Comparison of ENCODE assay signal across 11 cellular contexts in genomic region chr3:117035785-117036184, GRCh38.
DNase-seq lines count a peak whose midpoint lies in the region; ATAC-seq and TF ChIP-seq lines count a peak whose summit lies in the region.
"Had no signal": no experiment of that assay in that cellular context is flagged by ENCODE, and none has a peak within 500 bp of the region (broad histone marks: within the 10 kb centered on the region; RNA-seq: fewer than 3 reads in every experiment).

No MANE protein-coding gene starts in this region.

- TF ChIP-seq EP300 in SK-N-SH (IDR thresholded peaks at IDR 0.05; ENCODE audit: borderline replicate concordance in 1 of 2, low read depth in 1 of 2, low read length in 1 of 2) = no peak

- peak overlapping the region in 10 of 11 experiments; percentile 0 to 75 (median 48); a peak in 17 of 22 replicates for H3K27ac ChIP-seq in BLaER1 treated with 17β-estradiol and CSF1 and Interleukin-3, amounts not matched to agents 10 nM and 100 nM
- peak overlapping the region; percentile 89 to 92 for H3K27ac ChIP-seq in SK-N-SH (ENCODE audit: low read depth in 2 of 2, low read length in 1 of 2)
- H3K27ac ChIP-seq in heart right ventricle = peak overlapping the region in 3 of 10 donors; percentile 13 to 72 (median 34)
- H3K27ac ChIP-seq in parathyroid adenoma = peak overlapping the region; percentile 16
- H3K27ac ChIP-seq in MM.1S (ENCODE audit: low read length) = no peak overlapping the region

- TF ChIP-seq CTCF in SK-N-SH (IDR thresholded peaks at IDR 0.05) = no peak
- TF ChIP-seq CTCF in heart right ventricle (IDR thresholded peaks at IDR 0.05) = no peak
- TF ChIP-seq CTCF in parathyroid adenoma (IDR thresholded peaks at IDR 0.05) = no peak
- TF ChIP-seq CTCF in MM.1S (IDR thresholded peaks at IDR 0.05; ENCODE audit: low read length) = no peak

- peak overlapping the region; percentile 89; the same call in 1 of the 2 replicates for H2AFZ ChIP-seq in SK-N-SH (ENCODE audit: low read depth)
- H2AFZ ChIP-seq in parathyroid adenoma = no peak overlapping the region
- H2AFZ ChIP-seq in MM.1S (ENCODE audit: low read length) = no peak overlapping the region

- no peaks in the 10 kb centered on the region for H3K36me3 ChIP-seq in BLaER1 treated with 17β-estradiol and CSF1 and Interleukin-3, amounts not matched to agents 10 nM and 100 nM
- no peaks in the 10 kb centered on the region for H3K36me3 ChIP-seq in SK-N-SH (replicated peaks in 1 of 2; ENCODE audit: control insufficient read depth in 1 of 2, insufficient read depth in 2 of 2, low read length in 1 of 2)
- H3K36me3 ChIP-seq in heart right ventricle = no peaks in the 10 kb centered on the region
- H3K36me3 ChIP-seq in parathyroid adenoma (ENCODE audit: control insufficient read depth, insufficient read depth, low read length) = no peaks in the 10 kb centered on the region
- no peaks in the 10 kb centered on the region for H3K36me3 ChIP-seq in MM.1S (replicated peaks; ENCODE audit: insufficient read depth, low read length)

- peak; percentile 53 for DNase-seq in SK-N-SH
- peak in 1 of 2 donors; percentile 13 for DNase-seq in heart right ventricle
- DNase-seq in MM.1S = no peak
- no peak for DNase-seq in activated naive CD4-positive, alpha-beta T cell treated with Interleukin-2 at 50 U/mL for 16 hours
- DNase-seq in DMS153 treated with DMSO at 0.1 percent for 48 hours (lab: John Stamatoyannopoulos, UW; ENCODE audit: unreplicated experiment) = no peak
- DNase-seq: naive B cell, NCI-H2171, T-helper 1 cell had no signal

- H3F3A ChIP-seq in SK-N-SH (replicated peaks; ENCODE audit: insufficient read depth) (peaks cover 16% of the 10 kb centered on the region), MM.1S (ENCODE audit: insufficient read depth, low read length) (no peaks in the 10 kb centered on the region)

- H3K4me2 ChIP-seq in BLaER1 treated with 17β-estradiol and CSF1 and Interleukin-3, amounts not matched to agents 10 nM and 100 nM = peak overlapping the region; percentile 27 to 81 (median 60); a peak in 21 of 22 replicates
- peak overlapping the region; percentile 76 for H3K4me2 ChIP-seq in SK-N-SH
- H3K4me2 ChIP-seq in parathyroid adenoma (ENCODE audit: low read length) = no peak overlapping the region
- no peak overlapping the region for H3K4me2 ChIP-seq in MM.1S (ENCODE audit: low read depth, low read length)

- POLR2A ChIA-PET in SK-N-SH (lab: Yijun Ruan, JAX) = no interaction called here

- H3K9me2 ChIP-seq in SK-N-SH = no peaks in the 10 kb centered on the region
- no peaks in the 10 kb centered on the region for H3K9me2 ChIP-seq in MM.1S (replicated peaks; ENCODE audit: insufficient read depth, low read length)

- H3K79me2 ChIP-seq in SK-N-SH (ENCODE audit: insufficient read depth) (no peaks in the 10 kb centered on the region), parathyroid adenoma (no peaks in the 10 kb centered on the region), MM.1S (ENCODE audit: low read length) (no peaks in the 10 kb centered on the region)

- no peak; the same call in 1 of the 2 replicates for TF ChIP-seq RAD21 in SK-N-SH (IDR thresholded peaks at IDR 0.05; ENCODE audit: low read length)

- peaks cover 11 to 25% (median 21%) of the 10 kb centered on the region in 10 experiments; a peak in 19 of 20 replicates for H3K4me1 ChIP-seq in BLaER1 treated with 17β-estradiol and CSF1 and Interleukin-3, amounts not matched to agents 10 nM and 100 nM
- H3K4me1 ChIP-seq in SK-N-SH (ENCODE audit: control insufficient read depth in 1 of 2, insufficient read depth in 2 of 2, low read depth in 1 of 2, low read length in 1 of 2) = peaks cover 13 to 21% of the 10 kb centered on the region in 2 experiments
- peaks cover 0 to 20% (median 3%) of the 10 kb centered on the region in 9 donors for H3K4me1 ChIP-seq in heart right ventricle
- H3K4me1 ChIP-seq in parathyroid adenoma = no peaks in the 10 kb centered on the region
- H3K4me1 ChIP-seq in MM.1S (ENCODE audit: low read length) = no peaks in the 10 kb centered on the region

- intact Hi-C loops in heart right ventricle (cut with DNase I) = no loop called here

- CTCF ChIA-PET in SK-N-SH (lab: Yijun Ruan, JAX) = interaction anchor here (0.6 to 1.8 kb wide), 3 partner anchors 17 to 265 kb away, joined by 3 to 7 read pairs (median 6); no protein-coding TSS in a partner anchor

- ATAC-seq in heart right ventricle (peak in 7 of 8 donors; percentile 59 to 71 (median 70)), GM21423 (IDR thresholded peaks at IDR 0.05; ENCODE audit: unreplicated experiment) (no peak)

- no peaks in the 10 kb centered on the region for H4K20me1 ChIP-seq in BLaER1 treated with 17β-estradiol and CSF1 and Interleukin-3, amounts not matched to agents 10 nM and 100 nM
- H4K20me1 ChIP-seq in SK-N-SH (ENCODE audit: insufficient read depth) (no peaks in the 10 kb centered on the region), MM.1S (ENCODE audit: insufficient read depth, low read length) (no peaks in the 10 kb centered on the region)

- H3K9me3 ChIP-seq in BLaER1 treated with 17β-estradiol and CSF1 and Interleukin-3, amounts not matched to agents 10 nM and 100 nM (replicated peaks in 1 of 11) = peaks cover 23 to 37% (median 33%) of the 10 kb centered on the region in 11 experiments
- H3K9me3 ChIP-seq in SK-N-SH (peaks cover 4% of the 10 kb centered on the region; the same call in 1 of the 2 replicates), heart right ventricle (peaks cover 0 to 10% (median 0%) of the 10 kb centered on the region in 11 donors), parathyroid adenoma (ENCODE audit: control insufficient read depth, low read length) (no peaks in the 10 kb centered on the region), MM.1S (replicated peaks; ENCODE audit: insufficient read depth, low read length) (no peaks in the 10 kb centered on the region)

- H3K4me3 ChIP-seq in BLaER1 treated with 17β-estradiol and CSF1 and Interleukin-3, amounts not matched to agents 10 nM and 100 nM = no peak overlapping the region
- H3K4me3 ChIP-seq in SK-N-SH (ENCODE audit: low read depth in 2 of 2, low read length in 1 of 2) = peak overlapping the region; percentile 29 to 54
- H3K4me3 ChIP-seq in heart right ventricle = no peak overlapping the region
- no peak overlapping the region for H3K4me3 ChIP-seq in parathyroid adenoma (ENCODE audit: low read depth, low read length)
- no peak overlapping the region for H3K4me3 ChIP-seq in MM.1S (ENCODE audit: low read length)

- peak overlapping the region in 5 of 11 experiments; percentile 1 to 51 (median 32); a peak in 4 of 22 replicates for H3K9ac ChIP-seq in BLaER1 treated with 17β-estradiol and CSF1 and Interleukin-3, amounts not matched to agents 10 nM and 100 nM
- peak overlapping the region; percentile 25; the same call in 1 of the 2 replicates for H3K9ac ChIP-seq in SK-N-SH
- no peak overlapping the region for H3K9ac ChIP-seq in parathyroid adenoma
- H3K9ac ChIP-seq in MM.1S (ENCODE audit: low read length) = no peak overlapping the region

- no peaks in the 10 kb centered on the region for H3K27me3 ChIP-seq in BLaER1 treated with 17β-estradiol and CSF1 and Interleukin-3, amounts not matched to agents 10 nM and 100 nM
- H3K27me3 ChIP-seq in SK-N-SH (ENCODE audit: insufficient read depth) (no peaks in the 10 kb centered on the region), heart right ventricle (peaks cover 0 to 5% (median 0%) of the 10 kb centered on the region in 7 donors), parathyroid adenoma (ENCODE audit: control insufficient read depth, insufficient read depth, low read length) (no peaks in the 10 kb centered on the region), MM.1S (replicated peaks; ENCODE audit: insufficient read depth, low read length) (no peaks in the 10 kb centered on the region)

TF ChIP-seq in SK-N-SH, 30 proteins besides CTCF, POLR2A, EP300 and RAD21:
- no peak for TF ChIP-seq FOSL2 (IDR thresholded peaks at IDR 0.05; ENCODE audit: borderline replicate concordance, low read depth)
- TF ChIP-seq MXI1 (IDR thresholded peaks at IDR 0.05; ENCODE audit: low read depth, low read length) = peak; percentile 70
TF ChIP-seq in SK-N-SH: peak in this region for 1.

Comparison
In these comparisons a context has a peak if more than half of its experiments do, and no peak if none do; other contexts are left out.
1. H3K4me2 ChIP-seq: peak in BLaER1 treated with 17β-estradiol and CSF1 and Interleukin-3, amounts not matched to agents 10 nM and 100 nM (11 of 11) and SK-N-SH (single experiment); none in parathyroid adenoma (single experiment) and MM.1S (single experiment).
2. H3K4me3 ChIP-seq: peak in SK-N-SH (2 of 2); none in BLaER1 treated with 17β-estradiol and CSF1 and Interleukin-3, amounts not matched to agents 10 nM and 100 nM (0 of 10), heart right ventricle (0 of 10), parathyroid adenoma (single experiment) and MM.1S (single experiment).